In the genomic region with DNA sequence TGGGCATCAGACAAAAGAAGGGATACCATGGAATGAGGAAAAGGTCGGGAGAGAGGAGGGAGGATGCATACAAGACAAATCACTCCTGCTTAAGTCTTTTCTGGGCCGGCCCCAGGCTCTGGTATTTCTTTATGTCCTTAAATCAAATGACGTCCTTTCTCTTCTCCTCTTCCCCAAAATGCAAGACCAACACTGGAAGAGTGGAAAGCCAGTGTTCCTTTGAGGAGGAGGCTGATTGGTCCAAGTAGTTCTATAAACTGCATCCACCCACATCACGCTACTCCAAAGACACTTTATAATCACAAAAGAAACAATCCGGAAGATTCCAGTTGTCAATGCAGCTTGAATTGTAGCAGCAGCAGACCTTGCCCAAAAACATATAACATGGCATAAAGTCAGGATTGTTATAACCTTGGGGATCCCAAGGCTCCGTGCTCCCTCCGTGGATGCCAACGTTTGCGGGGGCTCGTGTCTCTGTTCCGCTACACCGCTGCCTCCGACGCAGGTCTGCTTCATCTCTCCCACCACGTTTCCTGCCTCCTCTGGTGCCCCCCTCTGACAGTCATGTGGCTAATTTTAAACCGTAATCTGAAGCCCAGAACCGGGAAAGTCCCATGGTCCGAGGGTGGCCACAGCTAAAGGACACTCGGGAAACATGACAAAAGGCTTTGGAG, we compare ENCODE assay signal across 8 cellular contexts. TPM values are rescaled to one million over a fixed set of nuclear protein-coding genes. Genes with fewer than 3 reads are reported as not detected.
A peak's percentile ranks its signal among the peaks of the same experiment; 100 is the strongest.
DNase-seq lines count a peak whose midpoint lies in the region; ATAC-seq and TF ChIP-seq lines count a peak whose summit lies in the region.

No MANE protein-coding gene starts in this region.

- POLR2A ChIA-PET in WTC11 (lab: Charles Lee) (no interaction called here), PC-3 (lab: Charles Lee; ENCODE audit: unreplicated experiment) (no interaction called here)

- H3K27ac ChIP-seq in dorsolateral prefrontal cortex (peak overlapping the region in 51 of 59 donors; percentile 1 to 85 (median 59)), mesodermal cell (ENCODE audit: low read depth, low read length, severe bottlenecking) (peak overlapping the region; percentile 45), PC-3 (ENCODE audit: low read length) (no peak overlapping the region)

- BruUV-seq in PC-3 (replicated peaks; lab: Mats Ljungman, UMichigan) = no TSS peak

- no peaks in the 10 kb centered on the region for H3K9me3 ChIP-seq in mesodermal cell (ENCODE audit: control insufficient read depth, low read length)
- H3K9me3 ChIP-seq in PC-3 (ENCODE audit: low read length) = no peaks in the 10 kb centered on the region

- no peak overlapping the region for H3K9ac ChIP-seq in PC-3 (ENCODE audit: low read length)

- H3K9me3 Mint-ChIP-seq in WTC11 = no peaks in the 10 kb centered on the region

- CTCF ChIA-PET in WTC11 (lab: Charles Lee) (interaction anchor here (0.8 kb wide), 1 partner anchor 142 kb away, joined by 3 read pairs; no protein-coding TSS in a partner anchor), PC-3 (lab: Charles Lee) (no interaction called here)

- ATAC-seq in WTC11 (peak; percentile 60), HG03280 (IDR thresholded peaks at IDR 0.05; ENCODE audit: unreplicated experiment) (no peak), PC-3 (no peak)
- ATAC-seq in stimulated activated naive CD8-positive, alpha-beta T cell treated with anti-CD3 and anti-CD28 coated beads, Interleukin-15, Interleukin-2, amounts not matched to agents 100 U/mL and 50 U/mL, for 24 hours = no peak

- H3K27me3 ChIP-seq in dorsolateral prefrontal cortex (no peaks in the 10 kb centered on the region), PC-3 (ENCODE audit: low read length) (no peaks in the 10 kb centered on the region)

- no peaks in the 10 kb centered on the region for H3K9me2 ChIP-seq in PC-3 (replicated peaks; ENCODE audit: low read length)

- H3K36me3 Mint-ChIP-seq in WTC11 = no peaks in the 10 kb centered on the region

- H3K27me3 Mint-ChIP-seq in WTC11 (ENCODE audit: low read depth) = no peaks in the 10 kb centered on the region

- TF ChIP-seq CTCF in WTC11 (IDR thresholded peaks at IDR 0.05) = no peak
- peak in 28 of 56 donors; percentile 8 to 51 (median 24) for TF ChIP-seq CTCF in dorsolateral prefrontal cortex (IDR thresholded peaks at IDR 0.05 in 54 of 56, conservative IDR thresholded peaks at IDR 0.05 in 2 of 56; ENCODE audit: low read depth in 1 of 56, partially characterized antibody in 56 of 56)
- no peak for TF ChIP-seq CTCF in PC-3 (conservative IDR thresholded peaks at IDR 0.05; ENCODE audit: low read depth, low read length)

- DNase-seq in G401 (ENCODE audit: low spot score) (peak; percentile 2), WTC11 (ENCODE audit: low spot score) (peak; percentile 28), dorsolateral prefrontal cortex (peak in 8 of 10 donors; percentile 5 to 60 (median 52)), PC-3 (no peak), GM19238 (ENCODE audit: insufficient read length, low spot score) (no peak)
- peak; percentile 62 for DNase-seq in stimulated activated naive CD8-positive, alpha-beta T cell treated with anti-CD3 and anti-CD28 coated beads, Interleukin-15, Interleukin-2, amounts not matched to agents 100 U/mL and 50 U/mL, for 24 hours

- peaks cover 17% of the 10 kb centered on the region for H3K4me1 Mint-ChIP-seq in WTC11

- peak overlapping the region in 52 of 59 donors; percentile 1 to 57 (median 38) for H3K4me3 ChIP-seq in dorsolateral prefrontal cortex
- no peak overlapping the region for H3K4me3 ChIP-seq in mesodermal cell (ENCODE audit: extremely low read depth, insufficient read depth, low read length, poor library complexity, severe bottlenecking)
- H3K4me3 ChIP-seq in PC-3 (ENCODE audit: low read length) = no peak overlapping the region

- H3K36me3 ChIP-seq in mesodermal cell (ENCODE audit: control insufficient read depth, insufficient read depth, low read length) = no peaks in the 10 kb centered on the region
- H3K36me3 ChIP-seq in PC-3 (ENCODE audit: low read depth, low read length) = no peaks in the 10 kb centered on the region

- H3F3A ChIP-seq in PC-3 (ENCODE audit: low read length, unreplicated experiment) = no peaks in the 10 kb centered on the region

- no peak overlapping the region for H2AFZ ChIP-seq in PC-3 (ENCODE audit: low read length)

- H3K4me3 Mint-ChIP-seq in WTC11 = no peak overlapping the region

- no peak overlapping the region; the same call in 1 of the 2 replicates for H3K27ac Mint-ChIP-seq in WTC11

- no peaks in the 10 kb centered on the region for H4K20me1 ChIP-seq in PC-3 (ENCODE audit: low read length)

- in situ Hi-C loops in G401 (cut with HindIII; ENCODE audit: low sequenced_read_pairs) = no loop called here

- WGBS in mesodermal cell (ENCODE audit: insufficient coverage in 2 of 2), 2 experiments = 36 to 52% methylated on average over 13 to 15 of the region's 19 CpGs

- H3K4me1 ChIP-seq in mesodermal cell (ENCODE audit: control insufficient read depth, insufficient read depth, low read length, poor library complexity, severe bottlenecking) (peaks cover 21% of the 10 kb centered on the region), PC-3 (ENCODE audit: insufficient read depth, low read length) (peaks cover 9% of the 10 kb centered on the region)

- no peaks in the 10 kb centered on the region for H3K79me2 ChIP-seq in PC-3 (ENCODE audit: low read length)

- H3K4me2 ChIP-seq in PC-3 (ENCODE audit: low read length) = no peak overlapping the region

- intact Hi-C loops in dorsolateral prefrontal cortex (cut with DNase I) (loop anchor here in 1 of 2 donors (5.0 kb wide), 1 partner anchor 55 kb away; the partner anchor contains the start of gene RANBP9), PC-3 (cut with micrococcal nuclease) (no loop called here)

TF ChIP-seq in WTC11, 78 proteins besides CTCF, POLR2A, EP300 and RAD21:
- TF ChIP-seq NFYB (CRISPR knock-in tag; conservative IDR thresholded peaks at IDR 0.05; ENCODE audit: low read depth) (no peak), USF2 (CRISPR knock-in tag; IDR thresholded peaks at IDR 0.05) (peak; percentile 43)
- TF ChIP-seq, protein P1, sequence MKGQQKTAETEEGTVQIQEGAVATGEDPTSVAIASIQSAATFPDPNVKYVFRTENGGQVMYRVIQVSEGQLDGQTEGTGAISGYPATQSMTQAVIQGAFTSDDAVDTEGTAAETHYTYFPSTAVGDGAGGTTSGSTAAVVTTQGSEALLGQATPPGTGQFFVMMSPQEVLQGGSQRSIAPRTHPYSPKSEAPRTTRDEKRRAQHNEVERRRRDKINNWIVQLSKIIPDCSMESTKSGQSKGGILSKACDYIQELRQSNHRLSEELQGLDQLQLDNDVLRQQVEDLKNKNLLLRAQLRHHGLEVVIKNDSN (CRISPR knock-in tag; IDR thresholded peaks at IDR 0.05) = 0 out of 2 replicates have a peak, but pooled peaks have one; percentile 13

RNA-seq across cellular contexts. Expression of gene MCUR1, which starts 47.1 kb away (rescaled TPM):
- total RNA-seq in G401 (2014; rRNA removed; shearing (Covaris generic)) = 28.2 and 28.8 TPM in 2 replicates
- total RNA-seq in WTC11 (2021) = 28.1 to 31.6 TPM (median 30.4 TPM) in 3 replicates
- 10 to 100 TPM; 22.6 to 50.0 (median 35.4) TPM for total RNA-seq in dorsolateral prefrontal cortex
- 25.6 TPM for polyA plus RNA-seq in mesodermal cell (2013, experiment 1 of 2)
- polyA plus RNA-seq in mesodermal cell (2013, experiment 2 of 2) = 32.1 TPM
- 28.6 and 36.2 TPM in 2 replicates for total RNA-seq in PC-3 (2014; rRNA removed)

RNA-seq across cellular contexts. Expression of gene RANBP9, which starts 55.6 kb away (rescaled TPM):
- 20.7 and 36.3 TPM in 2 replicates for total RNA-seq in G401 (2014; rRNA removed; shearing (Covaris generic))
- total RNA-seq in WTC11 (2021) = 31.5 to 33.4 TPM (median 33.4 TPM) in 3 replicates
- 10 to 100 TPM; 48.7 to 98.0 (median 80.1) TPM for total RNA-seq in dorsolateral prefrontal cortex
- polyA plus RNA-seq in mesodermal cell (2013, experiment 1 of 2) = 53.2 TPM
- 56.1 TPM for polyA plus RNA-seq in mesodermal cell (2013, experiment 2 of 2)
- total RNA-seq in PC-3 (2014; rRNA removed) = 25.8 and 27.9 TPM in 2 replicates

Comparison
In these comparisons a context has a peak if more than half of its experiments do, and no peak if none do; other contexts are left out.
1. DNase-seq: peak in G401 (single experiment), WTC11 (single experiment), dorsolateral prefrontal cortex (8 of 10) and stimulated activated naive CD8-positive, alpha-beta T cell treated with anti-CD3 and anti-CD28 coated beads, Interleukin-15, Interleukin-2, amounts not matched to agents 100 U/mL and 50 U/mL, for 24 hours (single experiment); none in PC-3 (single experiment) and GM19238 (single experiment).
2. H3K4me3 ChIP-seq: peak in dorsolateral prefrontal cortex (52 of 59); none in mesodermal cell (single experiment) and PC-3 (single experiment).